ENCODE assay signal across 12 cellular contexts in the genomic region with DNA sequence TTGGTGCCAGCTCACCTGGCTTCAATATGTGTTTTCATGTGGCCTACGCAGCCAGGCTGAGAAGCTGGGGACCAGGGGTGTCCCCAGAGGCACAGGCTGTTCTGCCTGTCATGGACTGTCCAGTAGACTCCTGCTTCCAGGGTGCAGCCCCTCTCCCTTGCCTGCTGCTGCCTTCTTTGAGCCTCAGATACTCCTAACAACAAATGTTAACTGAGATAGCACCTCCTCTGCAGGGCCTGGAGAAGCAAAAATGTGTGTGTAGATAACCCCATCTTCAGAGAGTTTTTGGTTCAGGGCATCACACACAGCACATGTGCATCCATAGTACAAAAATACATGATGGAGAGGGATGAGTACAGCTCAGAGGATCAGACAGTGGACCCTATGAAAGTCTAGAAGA.
DNase-seq lines count a peak whose midpoint lies in the region; ATAC-seq and TF ChIP-seq lines count a peak whose summit lies in the region.
"Had no signal": no experiment of that assay in that cellular context is flagged by ENCODE, and none has a peak within 500 bp of the region (broad histone marks: within the 10 kb centered on the region; RNA-seq: fewer than 3 reads in every experiment).

No MANE protein-coding gene starts in this region.

- H3K4me1 Mint-ChIP-seq in effector memory CD8-positive, alpha-beta T cell (ENCODE audit: low read depth in 2 of 2), result peaks cover 83 to 96% of the 10 kb centered on the region in 2 donors
- H3K4me1 Mint-ChIP-seq in stimulated activated memory B cell treated with anti-CD40 and anti-IgM and Interleukin-4, amounts not matched to agents 10 μg/mL and 1 μg/mL and 100 μg/mL, for 72 hours, result peaks cover 97% of the 10 kb centered on the region

- H3K36me3 ChIP-seq in DND-41 (ENCODE audit: insufficient read depth, low read length) (peaks cover 21% of the 10 kb centered on the region), RWPE2 (ENCODE audit: low read depth) (no peaks in the 10 kb centered on the region)
- H3K36me3 ChIP-seq: SJCRH30 had no signal

- TF ChIP-seq CTCF in DND-41 (IDR thresholded peaks at IDR 0.05; ENCODE audit: borderline replicate concordance, extremely low read depth, low read length, poor library complexity, severe bottlenecking) (no peak), RWPE2 (IDR thresholded peaks at IDR 0.05; ENCODE audit: poor library complexity, severe bottlenecking) (no peak)

- peaks cover 16% of the 10 kb centered on the region for H3K4me1 ChIP-seq in DND-41 (ENCODE audit: insufficient read depth, low read length)
- peaks cover 56% of the 10 kb centered on the region for H3K4me1 ChIP-seq in RWPE2 (ENCODE audit: insufficient read depth, poor library complexity, severe bottlenecking)

- no peak overlapping the region for H3K4me2 ChIP-seq in DND-41 (ENCODE audit: insufficient read depth, low read length)

- H2AFZ ChIP-seq in DND-41 (ENCODE audit: low read depth, low read length), result no peak overlapping the region

- peak overlapping the region in 1 of 2 donors; percentile 50 for H3K4me3 Mint-ChIP-seq in effector memory CD8-positive, alpha-beta T cell
- peak overlapping the region; percentile 3 for H3K4me3 Mint-ChIP-seq in stimulated activated memory B cell treated with anti-CD40 and anti-IgM and Interleukin-4, amounts not matched to agents 10 μg/mL and 1 μg/mL and 100 μg/mL, for 72 hours
- H3K4me3 Mint-ChIP-seq: brain had no signal

- H3K27ac Mint-ChIP-seq in effector memory CD8-positive, alpha-beta T cell, result peak overlapping the region; percentile 90 to 97
- peak overlapping the region; percentile 97 for H3K27ac Mint-ChIP-seq in stimulated activated memory B cell treated with anti-CD40 and anti-IgM and Interleukin-4, amounts not matched to agents 10 μg/mL and 1 μg/mL and 100 μg/mL, for 72 hours
- H3K27ac Mint-ChIP-seq: brain had no signal

- H4K20me1 ChIP-seq in DND-41 (ENCODE audit: insufficient read depth, low read length), result peaks cover 49% of the 10 kb centered on the region

- H3K79me2 ChIP-seq in DND-41 (ENCODE audit: insufficient read depth, low read length), result peaks cover 97% of the 10 kb centered on the region

- H3K9me3 ChIP-seq in DND-41 (ENCODE audit: insufficient read depth, low read length, severe bottlenecking) (no peaks in the 10 kb centered on the region), RWPE2 (ENCODE audit: severe bottlenecking) (no peaks in the 10 kb centered on the region)
- H3K9me3 ChIP-seq: SJCRH30 had no signal

- H3K27me3 ChIP-seq in DND-41 (ENCODE audit: insufficient read depth, low read length, poor library complexity) (no peaks in the 10 kb centered on the region), RWPE2 (ENCODE audit: insufficient read depth, poor library complexity, severe bottlenecking) (no peaks in the 10 kb centered on the region)
- H3K27me3 ChIP-seq: SJCRH30 had no signal

- no peaks in the 10 kb centered on the region for H3K9me3 Mint-ChIP-seq in effector memory CD8-positive, alpha-beta T cell
- peaks cover 3% of the 10 kb centered on the region for H3K9me3 Mint-ChIP-seq in stimulated activated memory B cell treated with anti-CD40 and anti-IgM and Interleukin-4, amounts not matched to agents 10 μg/mL and 1 μg/mL and 100 μg/mL, for 72 hours
- H3K9me3 Mint-ChIP-seq: brain had no signal

- peaks cover 23% of the 10 kb centered on the region for H3K36me3 Mint-ChIP-seq in effector memory CD8-positive, alpha-beta T cell (ENCODE audit: insufficient read depth)
- peaks cover 85% of the 10 kb centered on the region for H3K36me3 Mint-ChIP-seq in stimulated activated memory B cell treated with anti-CD40 and anti-IgM and Interleukin-4, amounts not matched to agents 10 μg/mL and 1 μg/mL and 100 μg/mL, for 72 hours
- H3K36me3 Mint-ChIP-seq: brain had no signal

- DNase-seq in DND-41, result no peak
- no peak for DNase-seq in RWPE2 (ENCODE audit: low spot score)
- no peak for DNase-seq in effector memory CD8-positive, alpha-beta T cell
- DNase-seq in stimulated activated CD4-positive, alpha-beta T cell treated with anti-CD3 and anti-CD28 coated beads, Interleukin-4, amount 100 ng/mL, for 4 hours, result no peak
- DNase-seq in NCI-H82 (lab: John Stamatoyannopoulos, UW), result no peak
- no peak for DNase-seq in NCI-H1436 treated with DMSO at 0.1 percent for 48 hours (lab: John Stamatoyannopoulos, UW)
- DNase-seq: effector CD8-positive, alpha-beta T cell; NCI-H2171; SJCRH30; stimulated activated CD8-positive, alpha-beta memory T cell treated with anti-CD3 and anti-CD28 coated beads, Interleukin-4, amount 100 ng/mL, for 48 hours had no signal

- no peak for ATAC-seq in DND-41 (ENCODE audit: insufficient read depth, low read depth)
- no peak for ATAC-seq in RWPE2 (ENCODE audit: low read depth)
- no peak for ATAC-seq in effector memory CD8-positive, alpha-beta T cell (replicated peaks)
- no peak for ATAC-seq in stimulated activated memory B cell treated with anti-CD40 and anti-IgM and Interleukin-4, amounts not matched to agents 10 μg/mL and 1 μg/mL and 100 μg/mL, for 72 hours

- H3K4me3 ChIP-seq in DND-41 (ENCODE audit: low read depth in 1 of 2, low read length in 2 of 2), result no peak overlapping the region
- no peak overlapping the region for H3K4me3 ChIP-seq in RWPE2 (ENCODE audit: severe bottlenecking)
- H3K4me3 ChIP-seq: SJCRH30 had no signal

- H3K9ac ChIP-seq in DND-41 (ENCODE audit: low read depth, low read length), result no peak overlapping the region

- H3K27ac ChIP-seq in DND-41 (ENCODE audit: low read length) (0 out of 2 replicates have a peak overlapping the region, but pooled peaks have one; percentile 4), RWPE2 (ENCODE audit: poor library complexity, severe bottlenecking) (peak overlapping the region; percentile 90)
- H3K27ac ChIP-seq: SJCRH30 had no signal

- H3K27me3 Mint-ChIP-seq in effector memory CD8-positive, alpha-beta T cell, result no peaks in the 10 kb centered on the region
- H3K27me3 Mint-ChIP-seq in stimulated activated memory B cell treated with anti-CD40 and anti-IgM and Interleukin-4, amounts not matched to agents 10 μg/mL and 1 μg/mL and 100 μg/mL, for 72 hours, result no peaks in the 10 kb centered on the region
